12 cellular contexts compared by ENCODE assay signal in genomic region chr15:95843241-95843851, GRCh38.
DNase-seq lines count a peak whose midpoint lies in the region; ATAC-seq and TF ChIP-seq lines count a peak whose summit lies in the region.
"Had no signal": no experiment of that assay in that cellular context is flagged by ENCODE, and none has a peak within 500 bp of the region (broad histone marks: within the 10 kb centered on the region; RNA-seq: fewer than 3 reads in every experiment).

No MANE protein-coding gene starts in this region.

- intact Hi-C loops in A673 (cut with micrococcal nuclease; ENCODE audit: unreplicated experiment) = no loop called here

- TF ChIP-seq CTCF in A673 (conservative IDR thresholded peaks at IDR 0.05; ENCODE audit: low read depth, low read length) (no peak), GM12865 (IDR thresholded peaks at IDR 0.05; ENCODE audit: insufficient read depth, low read depth, low read length, missing control alignments) (no peak)

- H3K4me3 ChIP-seq in A673 (ENCODE audit: low read depth, low read length, poor library complexity, severe bottlenecking) (no peak overlapping the region), GM12865 (ENCODE audit: low read depth, low read length) (no peak overlapping the region)

- H3K27ac ChIP-seq in A673 (ENCODE audit: low read depth, low read length, poor library complexity, severe bottlenecking) = peak overlapping the region; percentile 22
- H3K27ac ChIP-seq in caudate nucleus (ENCODE audit: low read depth, low read length) = peak overlapping the region; percentile 11
- H3K27ac ChIP-seq: neutrophil had no signal

- DNase-seq in A673 (ENCODE audit: low spot score) = peak; percentile 43
- DNase-seq in GM12865 (ENCODE audit: low read depth) = peak; percentile 21
- DNase-seq in caudate nucleus (lab: John Stamatoyannopoulos, UW) = peak in 7 of 61 donors; percentile 0 to 15 (median 5)
- DNase-seq in medulla oblongata (ENCODE audit: extremely low spot score) = peak; percentile 63
- DNase-seq in NCI-H524 treated with DMSO at 0.1 percent for 48 hours (lab: John Stamatoyannopoulos, UW) = no peak
- DNase-seq in NCI-H1105 treated with DMSO at 0.1 percent for 48 hours (lab: John Stamatoyannopoulos, UW) = no peak
- no peak for DNase-seq in stimulated activated CD8-positive, alpha-beta memory T cell treated with anti-CD3 and anti-CD28 coated beads, Interleukin-4, amount 100 ng/mL, for 48 hours
- DNase-seq: activated T-cell treated with anti-CD3 and anti-CD28 coated beads, Interleukin-2, amount 50 U/mL, for 72 hours; CD4-positive, CD25-positive, alpha-beta regulatory T cell; NCI-H1436 treated with DMSO at 0.1 percent for 48 hours had no signal

- CTCF ChIA-PET in A673 (lab: Charles Lee) = no interaction called here

- no peaks in the 10 kb centered on the region for H3K9me3 ChIP-seq in A673 (ENCODE audit: low read depth, low read length, poor library complexity, severe bottlenecking)
- H3K9me3 ChIP-seq: neutrophil had no signal

- peaks cover 12% of the 10 kb centered on the region for H3K4me1 ChIP-seq in A673 (ENCODE audit: insufficient read depth, low read length, poor library complexity, severe bottlenecking)

- H3K27me3 ChIP-seq in A673 (replicated peaks; ENCODE audit: insufficient read depth, low read depth, low read length, poor library complexity) = no peaks in the 10 kb centered on the region
- H3K27me3 ChIP-seq: neutrophil had no signal

- BruUV-seq in A673 (replicated peaks; lab: Mats Ljungman, UMichigan) = no TSS peak

- ATAC-seq in HG03025 (IDR thresholded peaks at IDR 0.05; ENCODE audit: low FRiP score, unreplicated experiment) = no peak
- ATAC-seq: activated T-cell treated with anti-CD3 and anti-CD28 coated beads, Interleukin-2, amount 50 U/mL, for 72 hours had no signal

- POLR2A ChIA-PET in A673 (lab: Charles Lee; ENCODE audit: low non-redundant PET) = no interaction called here

- H3K36me3 ChIP-seq in A673 (ENCODE audit: insufficient read depth, low read length, poor library complexity, severe bottlenecking) = no peaks in the 10 kb centered on the region
- H3K36me3 ChIP-seq: neutrophil had no signal

Comparison
In these comparisons a context has a peak if more than half of its experiments do, and no peak if none do; other contexts are left out.
1. DNase-seq: peak in A673 (single experiment), GM12865 (single experiment) and medulla oblongata (single experiment); none in NCI-H524 treated with DMSO at 0.1 percent for 48 hours (single experiment), NCI-H1105 treated with DMSO at 0.1 percent for 48 hours (single experiment) and stimulated activated CD8-positive, alpha-beta memory T cell treated with anti-CD3 and anti-CD28 coated beads, Interleukin-4, amount 100 ng/mL, for 48 hours (single experiment).